13 cellular contexts compared by ENCODE assay signal in the genomic region with DNA sequence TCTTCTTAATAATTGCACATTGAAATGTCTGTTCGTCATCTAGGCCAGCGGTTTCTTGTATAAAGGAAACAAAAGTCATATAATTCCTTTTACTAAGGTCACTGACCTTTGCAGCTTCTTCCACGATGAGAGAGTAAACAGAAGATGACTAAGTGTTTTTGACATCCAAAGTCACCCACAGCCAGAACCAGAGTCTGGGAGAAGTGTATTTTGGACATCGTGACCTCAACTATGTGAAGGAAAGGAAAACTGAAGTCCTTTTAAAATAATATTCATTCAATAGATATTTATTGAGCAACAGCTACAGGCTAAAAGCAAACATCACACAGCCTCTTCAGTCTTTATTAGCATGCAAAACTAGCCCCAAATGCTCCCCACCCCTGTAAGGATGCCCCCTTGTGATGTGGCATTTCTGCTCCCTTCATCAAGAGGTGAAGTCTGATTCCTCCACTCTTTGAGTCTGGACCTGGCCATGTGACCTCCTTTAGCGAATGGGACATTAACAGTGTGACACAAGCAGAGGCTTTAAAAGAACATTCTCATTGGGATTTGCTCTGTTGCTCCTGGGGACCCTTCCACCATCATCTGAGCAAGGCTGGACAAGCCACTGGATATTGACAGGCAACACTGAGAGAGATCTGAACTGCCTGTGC. TPM values are rescaled to one million over a fixed set of nuclear protein-coding genes. Genes with fewer than 3 reads are reported as not detected.
A peak's percentile ranks its signal among the peaks of the same experiment; 100 is the strongest.
DNase-seq lines count a peak whose midpoint lies in the region; ATAC-seq, FAIRE-seq and TF ChIP-seq lines count a peak whose summit lies in the region.
"Had no signal": no experiment of that assay in that cellular context is flagged by ENCODE, and none has a peak within 500 bp of the region (broad histone marks: within the 10 kb centered on the region; RNA-seq: fewer than 3 reads in every experiment).

No MANE protein-coding gene starts in this region.

- no peaks in the 10 kb centered on the region for H3K9me3 ChIP-seq in lower lobe of right lung

- DNase-seq in HS-5 (ENCODE audit: low read depth) (peak; percentile 91), cardiac fibroblast (ENCODE audit: low read depth in 2 of 2) (peak; percentile 85 to 97), lower lobe of right lung (no peak), urothelium cell line (ENCODE audit: low spot score) (peak; percentile 57), NCI-H1694 treated with DMSO at 0.1 percent for 48 hours (lab: John Stamatoyannopoulos, UW) (no peak), NCI-H526 (lab: John Stamatoyannopoulos, UW) (no peak), WTC11 (ENCODE audit: low spot score) (no peak)
- DNase-seq: activated naive CD4-positive, alpha-beta T cell; NCI-H2171 treated with DMSO at 0.1 percent for 48 hours; SHP77 treated with DMSO at 0.1 percent for 48 hours; stimulated activated CD4-positive, alpha-beta T cell treated with anti-CD3 and anti-CD28 coated beads, Interleukin-1b, Interleukin-23, amount 100 ng/mL, for 48 hours had no signal

- peaks cover 9% of the 10 kb centered on the region; the same call in 1 of the 2 replicates for H3K36me3 Mint-ChIP-seq in WTC11

- H3K4me3 ChIP-seq in cardiac fibroblast (replicated peaks in 1 of 2; ENCODE audit: low read depth in 2 of 2, low read length in 2 of 2) (no peak overlapping the region), lower lobe of right lung (no peak overlapping the region)

- no peaks in the 10 kb centered on the region for H3K27me3 ChIP-seq in lower lobe of right lung (ENCODE audit: low read depth)

- POLR2A ChIA-PET in WTC11 (lab: Charles Lee): no interaction called here

- CTCF ChIA-PET in WTC11 (lab: Charles Lee): no interaction called here

- intact Hi-C loops in lower lobe of right lung (cut with DNase I): no loop called here

- FAIRE-seq in urothelium cell line (lab: Jason Lieb, UNC): no peak

- H3K27me3 Mint-ChIP-seq in WTC11 (ENCODE audit: low read depth): peaks cover 8% of the 10 kb centered on the region

- H3K27ac Mint-ChIP-seq in WTC11: no peak overlapping the region
- H3K27ac Mint-ChIP-seq: dendritic cell treated with granulocyte-macrophage colony-stimulating factor and Interleukin-4, amounts not matched to agents 40 ng/mL and 50 ng/mL, for 4 days had no signal

- no peak overlapping the region for H3K4me3 Mint-ChIP-seq in WTC11
- H3K4me3 Mint-ChIP-seq: dendritic cell treated with granulocyte-macrophage colony-stimulating factor and Interleukin-4, amounts not matched to agents 40 ng/mL and 50 ng/mL, for 4 days; neural crest cell had no signal

- H3K36me3 ChIP-seq in lower lobe of right lung: no peaks in the 10 kb centered on the region

- peaks cover 5% of the 10 kb centered on the region for H3K4me1 Mint-ChIP-seq in WTC11

- H3K4me1 ChIP-seq in lower lobe of right lung: peaks cover 12% of the 10 kb centered on the region

- peaks cover 27% of the 10 kb centered on the region for H3K9me3 Mint-ChIP-seq in WTC11
- H3K9me3 Mint-ChIP-seq: dendritic cell treated with granulocyte-macrophage colony-stimulating factor and Interleukin-4, amounts not matched to agents 40 ng/mL and 50 ng/mL, for 4 days had no signal

- ATAC-seq in lower lobe of right lung: peak; percentile 31 to 43
- ATAC-seq in WTC11: no peak

- H3K27ac ChIP-seq in lower lobe of right lung: peak overlapping the region; percentile 24

- TF ChIP-seq CTCF in cardiac fibroblast (IDR thresholded peaks at IDR 0.05; ENCODE audit: low read depth, low read length) (peak; percentile 2), lower lobe of right lung (IDR thresholded peaks at IDR 0.05) (no peak), WTC11 (IDR thresholded peaks at IDR 0.05) (no peak)

TF ChIP-seq in WTC11, 78 proteins besides CTCF, POLR2A, EP300 and RAD21:
- TF ChIP-seq, protein P1, sequence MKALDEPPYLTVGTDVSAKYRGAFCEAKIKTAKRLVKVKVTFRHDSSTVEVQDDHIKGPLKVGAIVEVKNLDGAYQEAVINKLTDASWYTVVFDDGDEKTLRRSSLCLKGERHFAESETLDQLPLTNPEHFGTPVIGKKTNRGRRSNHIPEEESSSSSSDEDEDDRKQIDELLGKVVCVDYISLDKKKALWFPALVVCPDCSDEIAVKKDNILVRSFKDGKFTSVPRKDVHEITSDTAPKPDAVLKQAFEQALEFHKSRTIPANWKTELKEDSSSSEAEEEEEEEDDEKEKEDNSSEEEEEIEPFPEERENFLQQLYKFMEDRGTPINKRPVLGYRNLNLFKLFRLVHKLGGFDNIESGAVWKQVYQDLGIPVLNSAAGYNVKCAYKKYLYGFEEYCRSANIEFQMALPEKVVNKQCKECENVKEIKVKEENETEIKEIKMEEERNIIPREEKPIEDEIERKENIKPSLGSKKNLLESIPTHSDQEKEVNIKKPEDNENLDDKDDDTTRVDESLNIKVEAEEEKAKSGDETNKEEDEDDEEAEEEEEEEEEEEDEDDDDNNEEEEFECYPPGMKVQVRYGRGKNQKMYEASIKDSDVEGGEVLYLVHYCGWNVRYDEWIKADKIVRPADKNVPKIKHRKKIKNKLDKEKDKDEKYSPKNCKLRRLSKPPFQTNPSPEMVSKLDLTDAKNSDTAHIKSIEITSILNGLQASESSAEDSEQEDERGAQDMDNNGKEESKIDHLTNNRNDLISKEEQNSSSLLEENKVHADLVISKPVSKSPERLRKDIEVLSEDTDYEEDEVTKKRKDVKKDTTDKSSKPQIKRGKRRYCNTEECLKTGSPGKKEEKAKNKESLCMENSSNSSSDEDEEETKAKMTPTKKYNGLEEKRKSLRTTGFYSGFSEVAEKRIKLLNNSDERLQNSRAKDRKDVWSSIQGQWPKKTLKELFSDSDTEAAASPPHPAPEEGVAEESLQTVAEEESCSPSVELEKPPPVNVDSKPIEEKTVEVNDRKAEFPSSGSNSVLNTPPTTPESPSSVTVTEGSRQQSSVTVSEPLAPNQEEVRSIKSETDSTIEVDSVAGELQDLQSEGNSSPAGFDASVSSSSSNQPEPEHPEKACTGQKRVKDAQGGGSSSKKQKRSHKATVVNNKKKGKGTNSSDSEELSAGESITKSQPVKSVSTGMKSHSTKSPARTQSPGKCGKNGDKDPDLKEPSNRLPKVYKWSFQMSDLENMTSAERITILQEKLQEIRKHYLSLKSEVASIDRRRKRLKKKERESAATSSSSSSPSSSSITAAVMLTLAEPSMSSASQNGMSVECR (CRISPR knock-in tag; IDR thresholded peaks at IDR 0.05; ENCODE audit: borderline replicate concordance): no peak
- TF ChIP-seq FOXK1 (CRISPR knock-in tag; IDR thresholded peaks at IDR 0.05) (no peak), CREM (CRISPR knock-in tag; IDR thresholded peaks at IDR 0.05) (no peak), GTF2I (CRISPR knock-in tag; conservative IDR thresholded peaks at IDR 0.05) (no peak), NR2C2 (CRISPR knock-in tag; IDR thresholded peaks at IDR 0.05) (no peak), TEAD1 (CRISPR knock-in tag; IDR thresholded peaks at IDR 0.05) (no peak), JAZF1 (CRISPR knock-in tag; IDR thresholded peaks at IDR 0.05) (no peak), TP53 (CRISPR knock-in tag; IDR thresholded peaks at IDR 0.05) (no peak), ZBTB21 (CRISPR knock-in tag; IDR thresholded peaks at IDR 0.05; ENCODE audit: borderline replicate concordance) (no peak)

RNA-seq across cellular contexts. Expression of a gene that starts 8.1 kb away (rescaled TPM):
- total RNA-seq in lower lobe of right lung (125 TPM), WTC11 (2021) (1.5 to 3.0 TPM (median 1.9 TPM) in 3 replicates)

Comparison
In these comparisons a context has a peak if more than half of its experiments do, and no peak if none do; other contexts are left out.
1. DNase-seq: peak in HS-5 (single experiment), cardiac fibroblast (2 of 2) and urothelium cell line (single experiment); none in lower lobe of right lung (single experiment), NCI-H1694 treated with DMSO at 0.1 percent for 48 hours (single experiment), NCI-H526 (0 of 2) and WTC11 (single experiment).
2. RNA of a gene that starts 8.1 kb away (total RNA-seq): 125 TPM in lower lobe of right lung (single experiment); 1.5 to 3.0 TPM in WTC11; every median in the first group is over 10 times any median in the second.